Comparison of ENCODE assay signal across 21 cellular contexts in genomic region chr1:234474375-234474774, GRCh38. TPM values are rescaled to one million over a fixed set of nuclear protein-coding genes. Genes with fewer than 3 reads are reported as not detected.
DNase-seq lines count a peak whose midpoint lies in the region; ATAC-seq and TF ChIP-seq lines count a peak whose summit lies in the region.
"Had no signal": no experiment of that assay in that cellular context is flagged by ENCODE, and none has a peak within 500 bp of the region (broad histone marks: within the 10 kb centered on the region; RNA-seq: fewer than 3 reads in every experiment).

No MANE protein-coding gene starts in this region.

- 0 out of 2 replicates have a peak, but pooled peaks cover 3% of the 10 kb centered on the region for H4K20me1 ChIP-seq in GM23338 (replicated peaks; ENCODE audit: insufficient read depth)

- H3K4me3 Mint-ChIP-seq in activated CD8-positive, alpha-beta memory T cell treated with anti-CD3 and anti-CD28 coated beads, Interleukin-2, amount 10 ng/mL, durations not matched to agents 7 days and 5 days: no peak overlapping the region
- H3K4me3 Mint-ChIP-seq in GM23338 (no peak overlapping the region), nephron progenitor cell (peak overlapping the region; percentile 3)
- H3K4me3 Mint-ChIP-seq: natural killer cell treated with Interleukin-12 subunit alpha and Interleukin-12 subunit beta and Interleukin-15 and Interleukin-18, amount 100 ng/mL, for 72 hours had no signal

- H3K36me3 ChIP-seq in GM23338 (ENCODE audit: insufficient read depth): no peaks in the 10 kb centered on the region
- no peaks in the 10 kb centered on the region for H3K36me3 ChIP-seq in adipocyte (ENCODE audit: control insufficient read depth, insufficient read depth, low read length, severe bottlenecking)
- H3K36me3 ChIP-seq: suprapubic skin, uterus had no signal

- H3K27me3 ChIP-seq in GM23338 (ENCODE audit: insufficient read depth) (peaks cover 10% of the 10 kb centered on the region), adipocyte (replicated peaks; ENCODE audit: control insufficient read depth, insufficient read depth, low read length) (no peaks in the 10 kb centered on the region)
- H3K27me3 ChIP-seq: suprapubic skin, uterus had no signal

- H3K27me3 Mint-ChIP-seq in activated CD8-positive, alpha-beta memory T cell treated with anti-CD3 and anti-CD28 coated beads, Interleukin-2, amount 10 ng/mL, durations not matched to agents 7 days and 5 days: no peaks in the 10 kb centered on the region
- H3K27me3 Mint-ChIP-seq in GM23338 (ENCODE audit: insufficient read depth, low read depth, poor library complexity) (peaks cover 6% of the 10 kb centered on the region), nephron progenitor cell (ENCODE audit: low read depth, poor library complexity) (peaks cover 2% of the 10 kb centered on the region)
- H3K27me3 Mint-ChIP-seq: CD4-positive, CD25-positive, alpha-beta regulatory T cell; natural killer cell treated with Interleukin-12 subunit alpha and Interleukin-12 subunit beta and Interleukin-15 and Interleukin-18, amount 100 ng/mL, for 72 hours had no signal

- peaks cover 57% of the 10 kb centered on the region for H3K79me2 ChIP-seq in GM23338 (replicated peaks; ENCODE audit: insufficient read depth)

- H3K36me3 Mint-ChIP-seq in activated CD8-positive, alpha-beta memory T cell treated with anti-CD3 and anti-CD28 coated beads, Interleukin-2, amount 10 ng/mL, durations not matched to agents 7 days and 5 days: peaks cover 18% of the 10 kb centered on the region
- H3K36me3 Mint-ChIP-seq in GM23338 (ENCODE audit: low read depth) (peaks cover 3% of the 10 kb centered on the region; the same call in 2 of the 3 replicates), nephron progenitor cell (ENCODE audit: low read depth) (peaks cover 16% of the 10 kb centered on the region)

- no peaks in the 10 kb centered on the region for H3K9me3 ChIP-seq in adipocyte (ENCODE audit: control insufficient read depth, low read length)
- H3K9me3 ChIP-seq: left ventricle myocardium inferior, suprapubic skin, uterus had no signal

- H3K9me2 ChIP-seq in GM23338 (ENCODE audit: insufficient read depth): no peaks in the 10 kb centered on the region

- no peak for ATAC-seq in activated CD8-positive, alpha-beta memory T cell treated with anti-CD3 and anti-CD28 coated beads, Interleukin-2, amount 10 ng/mL, durations not matched to agents 7 days and 5 days
- no peak for ATAC-seq in GM23338
- no peak for ATAC-seq in SK-N-SH treated with all-trans-retinoic acid at 6 μM for 48 hours
- ATAC-seq: activated CD4-positive, CD25-positive, alpha-beta regulatory T cell treated with anti-CD3 and anti-CD28 coated beads, Interleukin-2, amount 50 U/mL, for 24 hours; HCT116; K562; natural killer cell treated with Interleukin-12 subunit alpha and Interleukin-12 subunit beta and Interleukin-15 and Interleukin-18, amount 100 ng/mL, for 72 hours had no signal

- no peak overlapping the region for H3K4me3 ChIP-seq in GM23338
- no peak overlapping the region for H3K4me3 ChIP-seq in adipocyte (ENCODE audit: low read length)
- H3K4me3 ChIP-seq: K562, left ventricle myocardium inferior, suprapubic skin, uterus had no signal

- H3K4me1 ChIP-seq in GM23338 (ENCODE audit: insufficient read depth) (peaks cover 34% of the 10 kb centered on the region), adipocyte (ENCODE audit: control insufficient read depth, insufficient read depth, low read length) (peaks cover 11% of the 10 kb centered on the region)
- H3K4me1 ChIP-seq: uterus had no signal

- H3K9me3 Mint-ChIP-seq in activated CD8-positive, alpha-beta memory T cell treated with anti-CD3 and anti-CD28 coated beads, Interleukin-2, amount 10 ng/mL, durations not matched to agents 7 days and 5 days (ENCODE audit: low read depth): no peaks in the 10 kb centered on the region
- H3K9me3 Mint-ChIP-seq in GM23338: no peaks in the 10 kb centered on the region
- no peaks in the 10 kb centered on the region for H3K9me3 Mint-ChIP-seq in nephron progenitor cell
- H3K9me3 Mint-ChIP-seq: CD4-positive, CD25-positive, alpha-beta regulatory T cell; natural killer cell treated with Interleukin-12 subunit alpha and Interleukin-12 subunit beta and Interleukin-15 and Interleukin-18, amount 100 ng/mL, for 72 hours had no signal

- H3K9ac ChIP-seq in adipocyte (ENCODE audit: low read length): no peak overlapping the region

- H3K27ac Mint-ChIP-seq in activated CD8-positive, alpha-beta memory T cell treated with anti-CD3 and anti-CD28 coated beads, Interleukin-2, amount 10 ng/mL, durations not matched to agents 7 days and 5 days: peak overlapping the region; percentile 4
- H3K27ac Mint-ChIP-seq in GM23338 (0 out of 2 replicates have a peak overlapping the region, but pooled peaks have one; percentile 32), nephron progenitor cell (no peak overlapping the region)

- peak overlapping the region; percentile 31; the same call in 1 of the 2 replicates for H3K4me2 ChIP-seq in GM23338

- peaks cover 52% of the 10 kb centered on the region for H3K4me1 Mint-ChIP-seq in activated CD8-positive, alpha-beta memory T cell treated with anti-CD3 and anti-CD28 coated beads, Interleukin-2, amount 10 ng/mL, durations not matched to agents 7 days and 5 days
- H3K4me1 Mint-ChIP-seq in GM23338 (peaks cover 35% of the 10 kb centered on the region), nephron progenitor cell (peaks cover 49% of the 10 kb centered on the region)

- no peak for TF ChIP-seq CTCF in GM23338 (conservative IDR thresholded peaks at IDR 0.05; ENCODE audit: low read depth in 2 of 2)
- no peak for TF ChIP-seq CTCF in nephron progenitor cell (IDR thresholded peaks at IDR 0.05)

- DNase-seq in activated CD8-positive, alpha-beta memory T cell treated with anti-CD3 and anti-CD28 coated beads, Interleukin-2, amount 10 ng/mL, durations not matched to agents 7 days and 5 days: no peak
- DNase-seq in activated CD8-positive, alpha-beta memory T cell treated with anti-CD3 and anti-CD28 coated beads, Interleukin-2, amount 50 U/mL, for 48 hours: no peak
- DNase-seq in GM23338 (ENCODE audit: low spot score) (no peak), adipocyte (ENCODE audit: low read depth) (peak; percentile 28), nephron progenitor cell (no peak), NCI-H1930 (lab: John Stamatoyannopoulos, UW) (no peak), COR-L47 (lab: John Stamatoyannopoulos, UW) (no peak)
- DNase-seq: activated effector memory CD4-positive, alpha-beta T cell treated with Interleukin-2 at 50 U/mL for 16 hours; CD4-positive, CD25-positive, alpha-beta regulatory T cell; dermis blood vessel endothelial cell; GDM1; left ventricle myocardium inferior; NCI-H2227 treated with DMSO at 0.1 percent for 48 hours; NCI-H748 treated with DMSO at 0.1 percent for 48 hours; uterus had no signal

- H3K27ac ChIP-seq in GM23338 (ENCODE audit: low read depth): no peak overlapping the region
- H3K27ac ChIP-seq: left ventricle myocardium inferior, suprapubic skin, uterus had no signal

- H2AFZ ChIP-seq in GM23338: no peak overlapping the region

- peaks cover 10% of the 10 kb centered on the region; the same call in 1 of the 2 replicates for H3F3A ChIP-seq in GM23338 (replicated peaks; ENCODE audit: low read depth)

- CTCF ChIA-PET in activated CD8-positive, alpha-beta memory T cell treated with anti-CD3 and anti-CD28 coated beads, Interleukin-2, amount 10 ng/mL, durations not matched to agents 7 days and 5 days (lab: Charles Lee): interaction anchor here (1.0 kb wide), 1 partner anchor 13 kb away, joined by 3 read pairs; no protein-coding TSS in a partner anchor

TF ChIP-seq in GM23338, 12 proteins besides CTCF, POLR2A, EP300 and RAD21 (continues in another document):
- TF ChIP-seq POLR2AphosphoS5 (IDR thresholded peaks at IDR 0.05; ENCODE audit: low read depth): no peak
- no peak for TF ChIP-seq CREB1 (CRISPR knock-in tag; IDR thresholded peaks at IDR 0.05; ENCODE audit: low read depth)

TF ChIP-seq in SK-N-SH treated with all-trans-retinoic acid at 6 μM for 48 hours, 23 proteins besides CTCF, POLR2A, EP300 and RAD21 (continues in another document):
- TF ChIP-seq ESRRG (CRISPR knock-in tag; IDR thresholded peaks at IDR 0.05) (no peak), CSDC2 (CRISPR knock-in tag; IDR thresholded peaks at IDR 0.05) (no peak), TSHZ2 (CRISPR knock-in tag; IDR thresholded peaks at IDR 0.05) (no peak), ZFP30 (CRISPR knock-in tag; IDR thresholded peaks at IDR 0.05) (no peak), TOX (CRISPR knock-in tag; IDR thresholded peaks at IDR 0.05; ENCODE audit: borderline replicate concordance) (no peak), ISL1 (CRISPR knock-in tag; IDR thresholded peaks at IDR 0.05) (no peak), ZNF565 (CRISPR knock-in tag; conservative IDR thresholded peaks at IDR 0.05; ENCODE audit: low read depth) (no peak), ZC3H10 (CRISPR knock-in tag; IDR thresholded peaks at IDR 0.05) (no peak), ZNF70 (CRISPR knock-in tag; IDR thresholded peaks at IDR 0.05) (no peak), BACH2 (CRISPR knock-in tag; IDR thresholded peaks at IDR 0.05; ENCODE audit: borderline replicate concordance) (no peak), ZNF8 (CRISPR knock-in tag; IDR thresholded peaks at IDR 0.05) (no peak)

RNA-seq across cellular contexts. Expression of gene TARBP1, which starts 4.6 kb away (rescaled TPM):
- total RNA-seq in activated CD8-positive, alpha-beta memory T cell treated with anti-CD3 and anti-CD28 coated beads, Interleukin-2, amount 10 ng/mL, durations not matched to agents 7 days and 5 days: 10 to 100 TPM; 40.0 to 44.9 TPM
- total RNA-seq in GM23338 (2014; rRNA removed; shearing (Covaris generic)): 18.8 and 44.8 TPM in 2 replicates
- polyA plus RNA-seq in GM23338 (2016; fragmentation: Nextera tagmentation; extraction: Ambion mirVana): 14.9 and 17.4 TPM in 2 replicates
